In the genomic region with DNA sequence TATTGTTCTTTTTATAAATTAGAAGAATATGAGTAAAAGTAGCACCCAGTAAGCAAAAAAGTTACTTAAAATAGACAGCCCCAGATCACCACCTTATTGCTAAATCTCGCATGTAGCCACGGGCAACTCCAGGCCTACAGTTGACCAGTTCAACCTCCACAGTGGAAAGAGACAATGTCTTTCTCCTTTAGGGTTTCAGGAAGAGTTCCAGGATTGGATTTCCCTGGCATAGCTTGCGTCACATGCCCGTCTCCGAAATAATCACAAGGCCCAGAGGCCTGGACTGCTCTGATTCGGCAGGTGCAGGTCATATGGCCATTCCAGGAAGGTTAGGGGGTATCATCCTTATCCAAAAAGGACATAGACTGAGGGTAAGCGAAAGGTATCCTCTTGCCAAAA, we compare ENCODE assay signal across 17 cellular contexts. TPM values are rescaled to one million over a fixed set of nuclear protein-coding genes. Genes with fewer than 3 reads are reported as not detected.
A peak's percentile ranks its signal among the peaks of the same experiment; 100 is the strongest.
DNase-seq lines count a peak whose midpoint lies in the region; ATAC-seq and TF ChIP-seq lines count a peak whose summit lies in the region.
"Had no signal": no experiment of that assay in that cellular context is flagged by ENCODE, and none has a peak within 500 bp of the region (broad histone marks: within the 10 kb centered on the region; RNA-seq: fewer than 3 reads in every experiment).

No MANE protein-coding gene starts in this region.

- TF ChIP-seq CTCF in WTC11 (IDR thresholded peaks at IDR 0.05) (no peak), right atrium auricular region (IDR thresholded peaks at IDR 0.05) (no peak), gastrocnemius medialis (IDR thresholded peaks at IDR 0.05 in 4 of 5, conservative IDR thresholded peaks at IDR 0.05 in 1 of 5) (no peak)

- H2AFZ ChIP-seq in Karpas-422 (ENCODE audit: low read length), result no peak overlapping the region

- peaks cover 14% of the 10 kb centered on the region for H3K4me1 Mint-ChIP-seq in WTC11
- peaks cover 13% of the 10 kb centered on the region for H3K4me1 Mint-ChIP-seq in activated CD4-positive, alpha-beta memory T cell treated with anti-CD3 and anti-CD28 coated beads, Interleukin-2, amount 10 ng/mL, durations not matched to agents 7 days and 5 days
- no peaks in the 10 kb centered on the region for H3K4me1 Mint-ChIP-seq in naive thymus-derived CD8-positive, alpha-beta T cell

- H3K9me3 Mint-ChIP-seq in WTC11, result no peaks in the 10 kb centered on the region
- no peaks in the 10 kb centered on the region for H3K9me3 Mint-ChIP-seq in activated CD4-positive, alpha-beta memory T cell treated with anti-CD3 and anti-CD28 coated beads, Interleukin-2, amount 10 ng/mL, durations not matched to agents 7 days and 5 days
- H3K9me3 Mint-ChIP-seq in naive thymus-derived CD8-positive, alpha-beta T cell, result no peaks in the 10 kb centered on the region

- intact Hi-C loops in gastrocnemius medialis (cut with DNase I; ENCODE audit: low total_unique reads), result no loop called here

- no peak overlapping the region for H3K4me3 ChIP-seq in BLaER1
- H3K4me3 ChIP-seq in right atrium auricular region, result no peak overlapping the region
- H3K4me3 ChIP-seq in gastrocnemius medialis, result no peak overlapping the region
- no peak overlapping the region for H3K4me3 ChIP-seq in Karpas-422 (ENCODE audit: low read length)
- H3K4me3 ChIP-seq: tibial nerve had no signal

- H3K27ac ChIP-seq in BLaER1, result peak overlapping the region; percentile 69
- peak overlapping the region; percentile 52 to 63 for H3K27ac ChIP-seq in right atrium auricular region
- H3K27ac ChIP-seq in gastrocnemius medialis, result peak overlapping the region; percentile 64 to 76 (median 72)
- no peak overlapping the region for H3K27ac ChIP-seq in Karpas-422 (ENCODE audit: low read length)

- DNase-seq in WTC11 (ENCODE audit: low spot score), result no peak
- DNase-seq in right atrium auricular region (ENCODE audit: low spot score), result no peak
- DNase-seq in gastrocnemius medialis, result peak in 1 of 2 donors; percentile 38
- no peak for DNase-seq in activated CD4-positive, alpha-beta memory T cell treated with anti-CD3 and anti-CD28 coated beads, Interleukin-2, amount 10 ng/mL, durations not matched to agents 7 days and 5 days
- DNase-seq in Karpas-422, result no peak
- no peak for DNase-seq in naive thymus-derived CD8-positive, alpha-beta T cell
- DNase-seq: activated CD8-positive, alpha-beta T cell treated with anti-CD3 and anti-CD28 coated beads, Interleukin-2, amount 10 ng/mL, durations not matched to agents 7 days and 5 days; activated effector memory CD4-positive, alpha-beta T cell treated with Interleukin-2 at 50 U/mL for 16 hours; DMS 273 treated with DMSO at 0.1 percent for 48 hours; NCI-H1694 treated with DMSO at 0.1 percent for 48 hours; NCI-H446 treated with DMSO at 0.1 percent for 48 hours; posterior cingulate gyrus had no signal

- H3K36me3 Mint-ChIP-seq in WTC11, result no peaks in the 10 kb centered on the region
- H3K36me3 Mint-ChIP-seq in activated CD4-positive, alpha-beta memory T cell treated with anti-CD3 and anti-CD28 coated beads, Interleukin-2, amount 10 ng/mL, durations not matched to agents 7 days and 5 days (ENCODE audit: low read depth), result no peaks in the 10 kb centered on the region
- H3K36me3 Mint-ChIP-seq in naive thymus-derived CD8-positive, alpha-beta T cell, result no peaks in the 10 kb centered on the region

- H3K79me2 ChIP-seq in Karpas-422 (ENCODE audit: low read length), result no peaks in the 10 kb centered on the region

- H3K4me1 ChIP-seq in BLaER1, result peaks cover 30% of the 10 kb centered on the region
- H3K4me1 ChIP-seq in right atrium auricular region, result peaks cover 0 to 31% of the 10 kb centered on the region in 2 donors
- peaks cover 25 to 28% of the 10 kb centered on the region in 2 donors for H3K4me1 ChIP-seq in gastrocnemius medialis
- H3K4me1 ChIP-seq in Karpas-422 (ENCODE audit: low read length), result peaks cover 11% of the 10 kb centered on the region

- H3K36me3 ChIP-seq in BLaER1, result no peaks in the 10 kb centered on the region
- no peaks in the 10 kb centered on the region for H3K36me3 ChIP-seq in right atrium auricular region
- no peaks in the 10 kb centered on the region for H3K36me3 ChIP-seq in gastrocnemius medialis
- no peaks in the 10 kb centered on the region for H3K36me3 ChIP-seq in Karpas-422 (ENCODE audit: insufficient read depth, low read length)
- H3K36me3 ChIP-seq: tibial nerve had no signal

- H3K9me3 ChIP-seq in BLaER1, result no peaks in the 10 kb centered on the region
- no peaks in the 10 kb centered on the region for H3K9me3 ChIP-seq in right atrium auricular region
- H3K9me3 ChIP-seq in gastrocnemius medialis, result no peaks in the 10 kb centered on the region
- no peaks in the 10 kb centered on the region for H3K9me3 ChIP-seq in Karpas-422 (ENCODE audit: low read length)
- H3K9me3 ChIP-seq: tibial nerve had no signal

- no peak overlapping the region for H3K9ac ChIP-seq in BLaER1
- H3K9ac ChIP-seq in Karpas-422 (ENCODE audit: low read length), result no peak overlapping the region

- POLR2A ChIA-PET in WTC11 (lab: Charles Lee), result no interaction called here
- POLR2A ChIA-PET in activated CD4-positive, alpha-beta memory T cell treated with anti-CD3 and anti-CD28 coated beads, Interleukin-2, amount 10 ng/mL, durations not matched to agents 7 days and 5 days (lab: Charles Lee), result interaction anchor here (1.1 kb wide), 1 partner anchor 10 kb away, joined by 3 read pairs; the partner anchor contains the start of gene PFDN1
- POLR2A ChIA-PET in naive thymus-derived CD8-positive, alpha-beta T cell (lab: Charles Lee), result no interaction called here

- ATAC-seq in WTC11, result no peak
- ATAC-seq in gastrocnemius medialis, result peak; percentile 49 to 52
- ATAC-seq in naive thymus-derived CD8-positive, alpha-beta T cell, result no peak
- ATAC-seq in HG03135 (IDR thresholded peaks at IDR 0.05; ENCODE audit: unreplicated experiment), result no peak
- ATAC-seq: activated CD8-positive, alpha-beta T cell treated with anti-CD3 and anti-CD28 coated beads, Interleukin-2, amount 10 ng/mL, durations not matched to agents 7 days and 5 days had no signal

- TF ChIP-seq POLR2A in gastrocnemius medialis (IDR thresholded peaks at IDR 0.05), result no peak

- H4K20me1 ChIP-seq in BLaER1, result no peaks in the 10 kb centered on the region
- H4K20me1 ChIP-seq in Karpas-422 (ENCODE audit: insufficient read depth, low read depth, low read length), result no peaks in the 10 kb centered on the region

- in situ Hi-C loops in gastrocnemius medialis (cut with MboI; ENCODE audit: low sequenced_read_pairs in 4 of 4), result no loop called here

- CTCF ChIA-PET in WTC11 (lab: Charles Lee), result interaction anchor here (1.2 to 2.6 kb wide), 6 partner anchors 15 to 70 kb away, joined by 3 to 23 read pairs (median 6); partner anchors contain the start of gene HBEGF
- CTCF ChIA-PET in activated CD4-positive, alpha-beta memory T cell treated with anti-CD3 and anti-CD28 coated beads, Interleukin-2, amount 10 ng/mL, durations not matched to agents 7 days and 5 days (lab: Charles Lee), result no interaction called here

- H3K4me2 ChIP-seq in BLaER1 (peak overlapping the region; percentile 81), Karpas-422 (ENCODE audit: low read depth, low read length, poor library complexity, severe bottlenecking) (no peak overlapping the region)

- no peaks in the 10 kb centered on the region for H3K9me2 ChIP-seq in Karpas-422 (replicated peaks; ENCODE audit: insufficient read depth, low read length)

- no peaks in the 10 kb centered on the region for H3K27me3 ChIP-seq in BLaER1
- no peaks in the 10 kb centered on the region for H3K27me3 ChIP-seq in right atrium auricular region
- H3K27me3 ChIP-seq in gastrocnemius medialis, result no peaks in the 10 kb centered on the region
- no peaks in the 10 kb centered on the region for H3K27me3 ChIP-seq in Karpas-422 (ENCODE audit: low read length)
- H3K27me3 ChIP-seq: tibial nerve had no signal

- H3K4me3 Mint-ChIP-seq in WTC11, result no peak overlapping the region
- H3K4me3 Mint-ChIP-seq in activated CD4-positive, alpha-beta memory T cell treated with anti-CD3 and anti-CD28 coated beads, Interleukin-2, amount 10 ng/mL, durations not matched to agents 7 days and 5 days, result no peak overlapping the region
- H3K4me3 Mint-ChIP-seq in naive thymus-derived CD8-positive, alpha-beta T cell, result no peak overlapping the region
- H3K4me3 Mint-ChIP-seq: activated CD8-positive, alpha-beta T cell treated with anti-CD3 and anti-CD28 coated beads, Interleukin-2, amount 10 ng/mL, durations not matched to agents 7 days and 5 days had no signal

- H3K27me3 Mint-ChIP-seq in WTC11 (ENCODE audit: low read depth), result no peaks in the 10 kb centered on the region
- H3K27me3 Mint-ChIP-seq in activated CD4-positive, alpha-beta memory T cell treated with anti-CD3 and anti-CD28 coated beads, Interleukin-2, amount 10 ng/mL, durations not matched to agents 7 days and 5 days, result peaks cover 21% of the 10 kb centered on the region
- peaks cover 2 to 21% (median 11%) of the 10 kb centered on the region in 5 donors for H3K27me3 Mint-ChIP-seq in naive thymus-derived CD8-positive, alpha-beta T cell

- H3K27ac Mint-ChIP-seq in WTC11, result 0 out of 2 replicates have a peak overlapping the region, but pooled peaks have one; percentile 2
- no peak overlapping the region for H3K27ac Mint-ChIP-seq in activated CD4-positive, alpha-beta memory T cell treated with anti-CD3 and anti-CD28 coated beads, Interleukin-2, amount 10 ng/mL, durations not matched to agents 7 days and 5 days
- H3K27ac Mint-ChIP-seq in naive thymus-derived CD8-positive, alpha-beta T cell, result peak overlapping the region in 1 of 10 donors; percentile 4
- H3K27ac Mint-ChIP-seq: activated CD8-positive, alpha-beta T cell treated with anti-CD3 and anti-CD28 coated beads, Interleukin-2, amount 10 ng/mL, durations not matched to agents 7 days and 5 days had no signal

RNA-seq across cellular contexts. Expression of gene PFDN1, which starts 9.9 kb away (rescaled TPM):
- 44.1 to 46.4 TPM (median 46.2 TPM) in 3 replicates for total RNA-seq in WTC11 (2021)
- 100 to 1,000 TPM in 1 of 2 donors, 10 to 100 TPM in 1; 80.4 to 123 TPM for total RNA-seq in right atrium auricular region
- 10 to 100 TPM; 47.9 to 81.0 (median 77.9) TPM for total RNA-seq in gastrocnemius medialis
- total RNA-seq in activated CD4-positive, alpha-beta memory T cell treated with anti-CD3 and anti-CD28 coated beads, Interleukin-2, amount 10 ng/mL, durations not matched to agents 7 days and 5 days, result 10 to 100 TPM; 52.3 to 55.8 TPM
- total RNA-seq in Karpas-422 (2014; rRNA removed; shearing (Covaris generic); ENCODE audit: low replicate concordance), result 28.2 and 49.8 TPM in 2 replicates
- 10 to 100 TPM; 24.8 to 30.0 TPM for total RNA-seq in naive thymus-derived CD8-positive, alpha-beta T cell
- polyA plus RNA-seq in naive thymus-derived CD8-positive, alpha-beta T cell, result 100 to 1,000 TPM; 120 to 132 (median 129) TPM

RNA-seq across cellular contexts. Expression of gene HBEGF, which starts 33.6 kb away (rescaled TPM):
- total RNA-seq in WTC11 (2021), result 2.2 to 4.0 TPM (median 2.5 TPM) in 3 replicates
- total RNA-seq in right atrium auricular region, result 10 to 100 TPM; 32.2 to 60.7 TPM
- total RNA-seq in gastrocnemius medialis, result 10 to 100 TPM in 3 of 4 donors, 1 to 10 TPM in 1; 5.3 to 22.2 (median 17.6) TPM
- total RNA-seq in activated CD4-positive, alpha-beta memory T cell treated with anti-CD3 and anti-CD28 coated beads, Interleukin-2, amount 10 ng/mL, durations not matched to agents 7 days and 5 days, result 10 to 100 TPM; 67.9 to 69.1 TPM
- 1.3 and 1.8 TPM in 2 replicates for total RNA-seq in Karpas-422 (2014; rRNA removed; shearing (Covaris generic); ENCODE audit: low replicate concordance)
- total RNA-seq in naive thymus-derived CD8-positive, alpha-beta T cell, result under 1 TPM; 0.30 to 0.44 TPM
- polyA plus RNA-seq in naive thymus-derived CD8-positive, alpha-beta T cell, result under 1 TPM in 1 of 3 donors, not detected in 2; 0.06 TPM

RNA-seq across cellular contexts. Expression of gene SLC4A9, which starts 47.2 kb away (rescaled TPM):
- total RNA-seq in WTC11 (2021) (0.37 to 0.76 TPM (median 0.50 TPM) in 3 replicates), right atrium auricular region (not detected), gastrocnemius medialis (not detected)
- total RNA-seq in activated CD4-positive, alpha-beta memory T cell treated with anti-CD3 and anti-CD28 coated beads, Interleukin-2, amount 10 ng/mL, durations not matched to agents 7 days and 5 days, result under 1 TPM; 0.43 to 0.78 TPM
- total RNA-seq in Karpas-422 (2014; rRNA removed; shearing (Covaris generic); ENCODE audit: low replicate concordance), result not detected in 2 replicates
- not detected for total RNA-seq in naive thymus-derived CD8-positive, alpha-beta T cell
- polyA plus RNA-seq in naive thymus-derived CD8-positive, alpha-beta T cell, result not detected
- total RNA-seq: aorta, dermis microvascular lymphatic vessel endothelial cell, tibial nerve had no signal
- polyA plus RNA-seq: aorta had no signal

Comparison
In these comparisons a context has a peak if more than half of its experiments do, and no peak if none do; other contexts are left out.
1. ATAC-seq: peak in gastrocnemius medialis (2 of 2); none in WTC11 (single experiment), naive thymus-derived CD8-positive, alpha-beta T cell (0 of 2) and HG03135 (single experiment).